ENCODE assay signal across 1 cellular context in the genomic region with DNA sequence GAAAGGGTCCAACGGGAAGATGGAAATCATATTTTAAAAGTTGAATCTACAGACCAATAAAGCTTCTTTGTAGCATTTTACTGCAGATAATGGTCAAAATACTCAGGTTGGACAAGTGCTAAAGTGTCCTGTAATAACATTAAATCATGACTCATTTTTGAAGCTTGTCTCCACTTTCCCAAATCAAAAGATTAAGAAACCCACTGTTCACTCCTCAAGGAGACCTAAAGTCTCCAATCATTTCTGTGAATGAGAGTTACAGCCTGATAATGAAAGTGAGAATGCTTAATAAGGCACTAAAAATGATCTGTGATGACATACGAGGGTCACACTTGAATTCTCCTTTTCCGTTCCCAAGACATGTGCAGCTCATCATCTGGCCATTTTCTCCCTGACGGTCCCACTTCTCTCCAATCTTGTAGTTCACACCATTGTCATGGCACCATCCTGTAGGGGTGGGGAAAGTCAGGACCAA.
TF ChIP-seq lines count a peak whose summit lies in the region.

No MANE protein-coding gene starts in this region.

TF ChIP-seq in SK-N-SH treated with all-trans-retinoic acid at 6 μM for 48 hours, 23 proteins besides CTCF, POLR2A, EP300 and RAD21 (continued from another document):
- no peak for TF ChIP-seq SNAI2 (CRISPR knock-in tag; IDR thresholded peaks at IDR 0.05)
